In the genomic region with DNA sequence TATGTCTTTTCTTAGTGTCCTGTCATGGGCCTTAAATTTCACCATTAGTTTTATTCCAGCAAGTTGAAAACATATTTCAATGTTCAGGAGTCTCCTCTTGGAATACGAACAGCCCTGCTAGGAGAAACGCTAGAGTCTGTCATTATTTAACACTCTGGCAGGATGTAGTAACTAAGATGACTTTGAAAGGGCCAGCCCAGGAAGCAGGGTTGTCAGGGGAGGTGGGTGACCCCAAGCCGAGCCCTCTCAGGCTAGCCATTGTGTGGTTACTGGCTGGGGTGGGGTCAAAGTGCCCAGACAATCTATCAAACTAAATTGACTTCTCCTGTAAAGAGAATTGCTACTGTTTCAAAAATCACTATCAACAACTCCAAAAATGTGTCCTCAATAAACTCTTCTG, we compare ENCODE assay signal across 16 cellular contexts.
DNase-seq lines count a peak whose midpoint lies in the region; ATAC-seq and TF ChIP-seq lines count a peak whose summit lies in the region.
"Had no signal": no experiment of that assay in that cellular context is flagged by ENCODE, and none has a peak within 500 bp of the region (broad histone marks: within the 10 kb centered on the region; RNA-seq: fewer than 3 reads in every experiment).

No MANE protein-coding gene starts in this region.

- H3K79me2 ChIP-seq in DND-41 (ENCODE audit: insufficient read depth, low read length) = no peaks in the 10 kb centered on the region
- no peaks in the 10 kb centered on the region for H3K79me2 ChIP-seq in H9 (ENCODE audit: insufficient read depth, low read length)

- no peak overlapping the region for H2BK5ac ChIP-seq in H9 (ENCODE audit: insufficient read length, low read length)

- H3K4me2 ChIP-seq in DND-41 (ENCODE audit: insufficient read depth, low read length) (no peak overlapping the region), H9 (ENCODE audit: insufficient read depth, insufficient read length, low read length) (no peak overlapping the region)

- DNase-seq in DND-41 = peak; percentile 33
- DNase-seq in activated T-helper 2 cell treated with anti-CD3 and anti-CD28 coated beads, Interferon-gamma antibody, Interleukin-2, Interleukin-4, amounts not matched to agents 10 μg/mL and 5 μg/mL and 100 μg/mL, durations not matched to agents 14 hours and 24 hours and 36 hours (ENCODE audit: low spot score) = no peak
- no peak for DNase-seq in OCI-M2 (lab: John Stamatoyannopoulos, UW; ENCODE audit: unreplicated experiment)
- no peak for DNase-seq in H9
- no peak for DNase-seq in GM20000 (ENCODE audit: low spot score)
- DNase-seq: activated B cell treated with CpG ODN at 0.5 μM for 24 hours; activated effector memory CD4-positive, alpha-beta T cell treated with anti-CD3 and anti-CD28 coated beads, Interleukin-2, amount 50 U/mL, for 16 hours; CD8-positive, alpha-beta memory T cell; NCI-H1694 treated with DMSO at 0.1 percent for 48 hours; NCI-H510A treated with DMSO at 0.1 percent for 48 hours; Peyer's patch; stimulated activated CD4-positive, alpha-beta T cell treated with anti-CD3 and anti-CD28 coated beads, Interleukin-4, amount 100 ng/mL, for 1 hour; SW 1271 had no signal

- H2BK20ac ChIP-seq in H9 (ENCODE audit: low read depth, low read length, poor library complexity, severe bottlenecking) = no peak overlapping the region

- no peak for ATAC-seq in DND-41 (ENCODE audit: insufficient read depth, low read depth)
- ATAC-seq in GM19463 (IDR thresholded peaks at IDR 0.05; ENCODE audit: unreplicated experiment) = peak; percentile 39

- no peaks in the 10 kb centered on the region for H3K23me2 ChIP-seq in H9 (ENCODE audit: insufficient read length, low read depth, low read length, poor library complexity, severe bottlenecking)

- H2BK120ac ChIP-seq in H9 (ENCODE audit: low read depth, low read length, poor library complexity, severe bottlenecking) = no peak overlapping the region

- H3K4me1 Mint-ChIP-seq in activated T-helper 2 cell treated with anti-CD3 and anti-CD28 coated beads, Interferon-gamma antibody, Interleukin-2, Interleukin-4, amounts not matched to agents 10 μg/mL and 5 μg/mL and 100 μg/mL, durations not matched to agents 14 hours and 24 hours and 36 hours (ENCODE audit: low read depth) = peaks cover 86% of the 10 kb centered on the region
- H3K4me1 Mint-ChIP-seq in nephron (peaks cover 47% of the 10 kb centered on the region), H9 (peaks cover 13 to 20% of the 10 kb centered on the region in 2 experiments)

- H4K91ac ChIP-seq in H9 (ENCODE audit: insufficient read length, low read depth, low read length) = no peak overlapping the region

- H2BK12ac ChIP-seq in H9 (ENCODE audit: insufficient read length, low read depth, low read length) = no peak overlapping the region

- H3K18ac ChIP-seq in H9 (ENCODE audit: insufficient read length, low read depth, low read length) = no peak overlapping the region

- WGBS in H9 (ENCODE audit: extremely low coverage, insufficient read length, low lambda C conversion rate) = no CpG with 5 or more reads among the region's 3 CpGs

- H3K27me3 ChIP-seq in DND-41 (ENCODE audit: insufficient read depth, low read length, poor library complexity) (no peaks in the 10 kb centered on the region), H9 (ENCODE audit: insufficient read depth, low read length) (peaks cover 3% of the 10 kb centered on the region; the same call in 1 of the 2 replicates)
- H3K27me3 ChIP-seq: cardiac muscle cell, Peyer's patch had no signal

- no peak for TF ChIP-seq CTCF in DND-41 (IDR thresholded peaks at IDR 0.05; ENCODE audit: borderline replicate concordance, extremely low read depth, low read length, poor library complexity, severe bottlenecking)
- no peak for TF ChIP-seq CTCF in nephron (IDR thresholded peaks at IDR 0.05; ENCODE audit: unreplicated experiment in 3 of 3)
- TF ChIP-seq CTCF in H9 (conservative IDR thresholded peaks at IDR 0.05) = no peak
- no peak for TF ChIP-seq CTCF in GM20000 (IDR thresholded peaks at IDR 0.05; ENCODE audit: extremely low read depth, missing control alignments)

- intact Hi-C loops in activated T-helper 2 cell treated with anti-CD3 and anti-CD28 coated beads, Interferon-gamma antibody, Interleukin-2, Interleukin-4, amounts not matched to agents 10 μg/mL and 5 μg/mL and 100 μg/mL, durations not matched to agents 14 hours and 24 hours and 36 hours (cut with micrococcal nuclease) = loop anchor here (1.0 to 10.0 kb wide), 5 partner anchors 13 to 739 kb away; no protein-coding TSS in a partner anchor

- no peak overlapping the region for H3K14ac ChIP-seq in H9 (ENCODE audit: insufficient read depth, low read length)

- H3K4me1 ChIP-seq in DND-41 (ENCODE audit: insufficient read depth, low read length) = peaks cover 71% of the 10 kb centered on the region
- no peaks in the 10 kb centered on the region for H3K4me1 ChIP-seq in H9 (ENCODE audit: insufficient read depth, low read length)
- H3K4me1 ChIP-seq: Peyer's patch had no signal

- H3K4me3 Mint-ChIP-seq in activated T-helper 2 cell treated with anti-CD3 and anti-CD28 coated beads, Interferon-gamma antibody, Interleukin-2, Interleukin-4, amounts not matched to agents 10 μg/mL and 5 μg/mL and 100 μg/mL, durations not matched to agents 14 hours and 24 hours and 36 hours (ENCODE audit: low read depth) = no peak overlapping the region
- H3K4me3 Mint-ChIP-seq in nephron = no peak overlapping the region
- no peak overlapping the region for H3K4me3 Mint-ChIP-seq in H9
- H3K4me3 Mint-ChIP-seq: activated B cell treated with CpG ODN at 0.5 μM for 24 hours had no signal

- H3K9me3 ChIP-seq in DND-41 (ENCODE audit: insufficient read depth, low read length, severe bottlenecking) (no peaks in the 10 kb centered on the region), H9 (ENCODE audit: control insufficient read depth, low read depth, low read length) (no peaks in the 10 kb centered on the region)
- H3K9me3 ChIP-seq: Peyer's patch had no signal

- no peak overlapping the region for H2AK5ac ChIP-seq in H9 (ENCODE audit: insufficient read length, low read length)

- H2AFZ ChIP-seq in DND-41 (ENCODE audit: low read depth, low read length) = no peak overlapping the region
- no peak overlapping the region for H2AFZ ChIP-seq in H9 (ENCODE audit: low read length)

- no peak overlapping the region for H3K4ac ChIP-seq in H9 (ENCODE audit: low read depth, low read length)

- no peaks in the 10 kb centered on the region for H3K79me1 ChIP-seq in H9 (ENCODE audit: insufficient read depth, low read depth, low read length, poor library complexity, severe bottlenecking)

- H3K27ac ChIP-seq in DND-41 (ENCODE audit: low read length) = peak overlapping the region; percentile 90; the same call in 1 of the 2 replicates
- H3K27ac ChIP-seq in H9 (ENCODE audit: insufficient read length, low read depth, low read length) = no peak overlapping the region
- H3K27ac ChIP-seq: cardiac muscle cell, Peyer's patch had no signal

- H3K56ac ChIP-seq in H9 (ENCODE audit: insufficient read length, low read depth, low read length) = no peak overlapping the region

- H3K9ac ChIP-seq in DND-41 (ENCODE audit: low read depth, low read length) (no peak overlapping the region), H9 (ENCODE audit: extremely low read depth, insufficient read length, low read length) (no peak overlapping the region)

- no peaks in the 10 kb centered on the region; the same call in 1 of the 2 replicates for H4K20me1 ChIP-seq in DND-41 (ENCODE audit: insufficient read depth, low read length)
- no peaks in the 10 kb centered on the region for H4K20me1 ChIP-seq in H9 (ENCODE audit: control insufficient read depth, insufficient read depth, insufficient read length)

- no peak overlapping the region for H4K8ac ChIP-seq in H9 (replicated peaks; ENCODE audit: insufficient read length, low read depth, low read length)

- no peak overlapping the region for H3T11ph ChIP-seq in H9 (ENCODE audit: low read length)

- peak overlapping the region; percentile 99 for H3K27ac Mint-ChIP-seq in activated T-helper 2 cell treated with anti-CD3 and anti-CD28 coated beads, Interferon-gamma antibody, Interleukin-2, Interleukin-4, amounts not matched to agents 10 μg/mL and 5 μg/mL and 100 μg/mL, durations not matched to agents 14 hours and 24 hours and 36 hours
- H3K27ac Mint-ChIP-seq in nephron (peak overlapping the region; percentile 27 to 81 (median 76)), H9 (no peak overlapping the region)
- H3K27ac Mint-ChIP-seq: activated B cell treated with CpG ODN at 0.5 μM for 24 hours had no signal

- no peaks in the 10 kb centered on the region for H3K27me3 Mint-ChIP-seq in activated T-helper 2 cell treated with anti-CD3 and anti-CD28 coated beads, Interferon-gamma antibody, Interleukin-2, Interleukin-4, amounts not matched to agents 10 μg/mL and 5 μg/mL and 100 μg/mL, durations not matched to agents 14 hours and 24 hours and 36 hours (ENCODE audit: low read depth)
- H3K27me3 Mint-ChIP-seq in nephron (ENCODE audit: low read depth) (peaks cover 9% of the 10 kb centered on the region), H9 (ENCODE audit: low read depth) (peaks cover 45% of the 10 kb centered on the region)
- H3K27me3 Mint-ChIP-seq: activated B cell treated with CpG ODN at 0.5 μM for 24 hours had no signal

- peaks cover 24% of the 10 kb centered on the region for H3K36me3 Mint-ChIP-seq in activated T-helper 2 cell treated with anti-CD3 and anti-CD28 coated beads, Interferon-gamma antibody, Interleukin-2, Interleukin-4, amounts not matched to agents 10 μg/mL and 5 μg/mL and 100 μg/mL, durations not matched to agents 14 hours and 24 hours and 36 hours (ENCODE audit: low read depth)
- no peaks in the 10 kb centered on the region for H3K36me3 Mint-ChIP-seq in nephron (ENCODE audit: low read depth)
- no peaks in the 10 kb centered on the region; a peak in 1 of 7 replicates for H3K36me3 Mint-ChIP-seq in H9 (ENCODE audit: insufficient read depth in 1 of 3, low read depth in 3 of 3)
- H3K36me3 Mint-ChIP-seq: CD8-positive, alpha-beta memory T cell had no signal

- H3K23ac ChIP-seq in H9 (ENCODE audit: insufficient read length, low read depth, low read length) = no peak overlapping the region

- no peaks in the 10 kb centered on the region for H3K9me3 Mint-ChIP-seq in activated T-helper 2 cell treated with anti-CD3 and anti-CD28 coated beads, Interferon-gamma antibody, Interleukin-2, Interleukin-4, amounts not matched to agents 10 μg/mL and 5 μg/mL and 100 μg/mL, durations not matched to agents 14 hours and 24 hours and 36 hours
- H3K9me3 Mint-ChIP-seq in nephron (no peaks in the 10 kb centered on the region), H9 (peaks cover 3 to 8% of the 10 kb centered on the region in 2 experiments; a peak in 4 of 5 replicates)
- H3K9me3 Mint-ChIP-seq: activated B cell treated with CpG ODN at 0.5 μM for 24 hours; CD8-positive, alpha-beta memory T cell had no signal

- no peaks in the 10 kb centered on the region for H3K36me3 ChIP-seq in DND-41 (ENCODE audit: insufficient read depth, low read length)
- H3K36me3 ChIP-seq: cardiac muscle cell, Peyer's patch had no signal

- H2BK15ac ChIP-seq in H9 (ENCODE audit: low read depth, low read length) = no peak overlapping the region

- no peak overlapping the region for H3K4me3 ChIP-seq in DND-41 (ENCODE audit: low read depth in 1 of 2, low read length in 2 of 2)
- H3K4me3 ChIP-seq: cardiac muscle cell, Peyer's patch had no signal

- H4K5ac ChIP-seq in H9 (ENCODE audit: insufficient read length, low read depth, low read length) = no peak overlapping the region

Comparison
In these comparisons a context has a peak if more than half of its experiments do, and no peak if none do; other contexts are left out.
1. H3K27ac Mint-ChIP-seq: peak in activated T-helper 2 cell treated with anti-CD3 and anti-CD28 coated beads, Interferon-gamma antibody, Interleukin-2, Interleukin-4, amounts not matched to agents 10 μg/mL and 5 μg/mL and 100 μg/mL, durations not matched to agents 14 hours and 24 hours and 36 hours (single experiment) and nephron (3 of 3); none in H9 (0 of 3).